Comparison of ENCODE assay signal across 29 cellular contexts in the genomic region with DNA sequence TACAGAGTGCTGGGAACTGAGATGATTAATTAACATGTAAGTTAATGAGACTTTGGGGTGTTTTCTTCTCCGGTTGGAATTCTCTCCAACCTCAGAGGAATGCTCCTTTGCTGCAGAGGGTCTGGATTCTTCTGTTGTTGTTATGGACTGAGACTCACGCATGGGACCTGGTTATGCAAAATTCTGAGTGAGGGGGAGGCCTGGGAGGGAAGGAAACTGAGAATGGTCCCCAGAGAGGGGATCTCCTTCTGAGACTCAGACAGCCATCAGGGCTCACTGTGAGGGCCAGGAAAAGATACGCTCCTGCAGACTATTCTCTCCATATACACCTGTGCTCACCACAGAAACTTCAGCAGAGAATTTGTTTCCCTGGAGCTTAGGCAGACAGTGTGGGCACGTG. TPM values are rescaled to one million over a fixed set of nuclear protein-coding genes. Genes with fewer than 3 reads are reported as not detected.
DNase-seq lines count a peak whose midpoint lies in the region; ATAC-seq and TF ChIP-seq lines count a peak whose summit lies in the region.
"Had no signal": no experiment of that assay in that cellular context is flagged by ENCODE, and none has a peak within 500 bp of the region (broad histone marks: within the 10 kb centered on the region; RNA-seq: fewer than 3 reads in every experiment).

No MANE protein-coding gene starts in this region.

- peak overlapping the region in 2 of 11 experiments; percentile 0 to 11; a peak in 1 of 22 replicates for H3K9ac ChIP-seq in BLaER1 treated with 17β-estradiol and CSF1 and Interleukin-3, amounts not matched to agents 10 nM and 100 nM

- no peak overlapping the region for H3K4me3 ChIP-seq in BLaER1 treated with 17β-estradiol and CSF1 and Interleukin-3, amounts not matched to agents 10 nM and 100 nM
- no peak overlapping the region for H3K4me3 ChIP-seq in GM23338
- H3K4me3 ChIP-seq: PC-9, SJCRH30 had no signal

- H3K27ac Mint-ChIP-seq in GM23338 (peak overlapping the region; percentile 30; the same call in 1 of the 2 replicates), mesothelial cell of epicardium (peak overlapping the region; percentile 68)

- H3K36me3 ChIP-seq in BLaER1 treated with 17β-estradiol and CSF1 and Interleukin-3, amounts not matched to agents 10 nM and 100 nM: peaks cover 0 to 13% (median 5%) of the 10 kb centered on the region in 11 experiments; a peak in 7 of 22 replicates
- H3K36me3 ChIP-seq in GM23338 (ENCODE audit: insufficient read depth): no peaks in the 10 kb centered on the region
- H3K36me3 ChIP-seq: SJCRH30 had no signal

- H3K27me3 Mint-ChIP-seq in GM23338 (ENCODE audit: insufficient read depth, low read depth, poor library complexity): peaks cover 2% of the 10 kb centered on the region
- no peaks in the 10 kb centered on the region for H3K27me3 Mint-ChIP-seq in mesothelial cell of epicardium (ENCODE audit: low read depth)
- H3K27me3 Mint-ChIP-seq: CD4-positive, alpha-beta memory T cell had no signal

- H3K9me3 ChIP-seq in BLaER1 treated with 17β-estradiol and CSF1 and Interleukin-3, amounts not matched to agents 10 nM and 100 nM (replicated peaks in 1 of 11): no peaks in the 10 kb centered on the region
- H3K9me3 ChIP-seq: SJCRH30 had no signal

- H3K4me1 Mint-ChIP-seq in GM23338 (peaks cover 21% of the 10 kb centered on the region), mesothelial cell of epicardium (peaks cover 10% of the 10 kb centered on the region)

- no peaks in the 10 kb centered on the region for H3K9me3 Mint-ChIP-seq in GM23338
- no peaks in the 10 kb centered on the region for H3K9me3 Mint-ChIP-seq in mesothelial cell of epicardium
- H3K9me3 Mint-ChIP-seq: CD4-positive, alpha-beta memory T cell had no signal

- no peak overlapping the region for H3K27ac ChIP-seq in BLaER1 treated with 17β-estradiol and CSF1 and Interleukin-3, amounts not matched to agents 10 nM and 100 nM
- H3K27ac ChIP-seq in GM23338 (ENCODE audit: low read depth): peak overlapping the region; percentile 20; the same call in 1 of the 2 replicates
- H3K27ac ChIP-seq: PC-9, SJCRH30 had no signal

- H3K27me3 ChIP-seq in BLaER1 treated with 17β-estradiol and CSF1 and Interleukin-3, amounts not matched to agents 10 nM and 100 nM: no peaks in the 10 kb centered on the region
- no peaks in the 10 kb centered on the region for H3K27me3 ChIP-seq in GM23338 (ENCODE audit: insufficient read depth)
- H3K27me3 ChIP-seq: SJCRH30 had no signal

- H4K20me1 ChIP-seq in BLaER1 treated with 17β-estradiol and CSF1 and Interleukin-3, amounts not matched to agents 10 nM and 100 nM: no peaks in the 10 kb centered on the region
- no peaks in the 10 kb centered on the region for H4K20me1 ChIP-seq in GM23338 (replicated peaks; ENCODE audit: insufficient read depth)

- no peaks in the 10 kb centered on the region for H3K9me2 ChIP-seq in GM23338 (ENCODE audit: insufficient read depth)

- TF ChIP-seq CTCF in GM23338 (conservative IDR thresholded peaks at IDR 0.05; ENCODE audit: low read depth in 2 of 2) (no peak), mesothelial cell of epicardium (IDR thresholded peaks at IDR 0.05; ENCODE audit: unreplicated experiment) (no peak)

- peak overlapping the region in 8 of 11 experiments; percentile 36 to 74 (median 58); a peak in 16 of 22 replicates for H3K4me2 ChIP-seq in BLaER1 treated with 17β-estradiol and CSF1 and Interleukin-3, amounts not matched to agents 10 nM and 100 nM
- 0 out of 2 replicates have a peak overlapping the region, but pooled peaks have one; percentile 37 for H3K4me2 ChIP-seq in GM23338
- H3K4me2 ChIP-seq: PC-9 had no signal

- H2AFZ ChIP-seq in GM23338: no peak overlapping the region
- H2AFZ ChIP-seq: PC-9 had no signal

- peaks cover 0 to 23% (median 15%) of the 10 kb centered on the region in 10 experiments; a peak in 14 of 20 replicates for H3K4me1 ChIP-seq in BLaER1 treated with 17β-estradiol and CSF1 and Interleukin-3, amounts not matched to agents 10 nM and 100 nM
- H3K4me1 ChIP-seq in GM23338 (ENCODE audit: insufficient read depth): peaks cover 11% of the 10 kb centered on the region

- no peaks in the 10 kb centered on the region for H3K36me3 Mint-ChIP-seq in GM23338 (ENCODE audit: low read depth)
- H3K36me3 Mint-ChIP-seq in mesothelial cell of epicardium: peaks cover 1% of the 10 kb centered on the region

- ATAC-seq in GM23338: peak; percentile 62
- ATAC-seq: HepG2, Right ventricle myocardium inferior had no signal

- no peaks in the 10 kb centered on the region for H3F3A ChIP-seq in GM23338 (replicated peaks; ENCODE audit: low read depth)

- H3K79me2 ChIP-seq in GM23338 (replicated peaks; ENCODE audit: insufficient read depth): no peaks in the 10 kb centered on the region

- DNase-seq in GM23338 (ENCODE audit: low spot score) (peak; percentile 52), astrocyte of the hippocampus (ENCODE audit: low read depth, low spot score) (peak; percentile 41), mesothelial cell of epicardium (ENCODE audit: low spot score in 2 of 2, unreplicated experiment in 2 of 2) (no peak), ecto neural progenitor cell (ENCODE audit: low spot score) (no peak), NCI-H2081 (lab: John Stamatoyannopoulos, UW) (no peak)
- DNase-seq in stimulated activated CD4-positive, alpha-beta T cell treated with anti-CD3 and anti-CD28 coated beads, Interleukin-4, amount 100 ng/mL, for 4 hours: no peak
- no peak for DNase-seq in activated CD4-positive, alpha-beta T cell treated with anti-CD3 and anti-CD28 coated beads for 4 hours
- DNase-seq: C1 segment of cervical spinal cord; CD4-positive, alpha-beta memory T cell; COR-L47; DMS53; Karpas-422; NCI-H1092; NCI-H1417 treated with DMSO at 0.1 percent for 48 hours; NCI-H1694 treated with DMSO at 0.1 percent for 48 hours; NCI-H2081 treated with DMSO at 0.1 percent for 48 hours; NCI-H446; NCI-H524 treated with DMSO at 0.1 percent for 48 hours; NCI-H774; PC-9; SJCRH30 had no signal

- H3K4me3 Mint-ChIP-seq in GM23338 (no peak overlapping the region; the same call in 2 of the 3 replicates), mesothelial cell of epicardium (no peak overlapping the region)
- H3K4me3 Mint-ChIP-seq: CD4-positive, alpha-beta memory T cell had no signal

TF ChIP-seq in GM23338, 12 proteins besides CTCF, POLR2A, EP300 and RAD21:
- TF ChIP-seq POLR2AphosphoS5 (IDR thresholded peaks at IDR 0.05; ENCODE audit: low read depth): no peak
- TF ChIP-seq, protein P1, sequence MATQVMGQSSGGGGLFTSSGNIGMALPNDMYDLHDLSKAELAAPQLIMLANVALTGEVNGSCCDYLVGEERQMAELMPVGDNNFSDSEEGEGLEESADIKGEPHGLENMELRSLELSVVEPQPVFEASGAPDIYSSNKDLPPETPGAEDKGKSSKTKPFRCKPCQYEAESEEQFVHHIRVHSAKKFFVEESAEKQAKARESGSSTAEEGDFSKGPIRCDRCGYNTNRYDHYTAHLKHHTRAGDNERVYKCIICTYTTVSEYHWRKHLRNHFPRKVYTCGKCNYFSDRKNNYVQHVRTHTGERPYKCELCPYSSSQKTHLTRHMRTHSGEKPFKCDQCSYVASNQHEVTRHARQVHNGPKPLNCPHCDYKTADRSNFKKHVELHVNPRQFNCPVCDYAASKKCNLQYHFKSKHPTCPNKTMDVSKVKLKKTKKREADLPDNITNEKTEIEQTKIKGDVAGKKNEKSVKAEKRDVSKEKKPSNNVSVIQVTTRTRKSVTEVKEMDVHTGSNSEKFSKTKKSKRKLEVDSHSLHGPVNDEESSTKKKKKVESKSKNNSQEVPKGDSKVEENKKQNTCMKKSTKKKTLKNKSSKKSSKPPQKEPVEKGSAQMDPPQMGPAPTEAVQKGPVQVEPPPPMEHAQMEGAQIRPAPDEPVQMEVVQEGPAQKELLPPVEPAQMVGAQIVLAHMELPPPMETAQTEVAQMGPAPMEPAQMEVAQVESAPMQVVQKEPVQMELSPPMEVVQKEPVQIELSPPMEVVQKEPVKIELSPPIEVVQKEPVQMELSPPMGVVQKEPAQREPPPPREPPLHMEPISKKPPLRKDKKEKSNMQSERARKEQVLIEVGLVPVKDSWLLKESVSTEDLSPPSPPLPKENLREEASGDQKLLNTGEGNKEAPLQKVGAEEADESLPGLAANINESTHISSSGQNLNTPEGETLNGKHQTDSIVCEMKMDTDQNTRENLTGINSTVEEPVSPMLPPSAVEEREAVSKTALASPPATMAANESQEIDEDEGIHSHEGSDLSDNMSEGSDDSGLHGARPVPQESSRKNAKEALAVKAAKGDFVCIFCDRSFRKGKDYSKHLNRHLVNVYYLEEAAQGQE (IDR thresholded peaks at IDR 0.05; ENCODE audit: unreplicated experiment): no peak
- TF ChIP-seq, protein P2, sequence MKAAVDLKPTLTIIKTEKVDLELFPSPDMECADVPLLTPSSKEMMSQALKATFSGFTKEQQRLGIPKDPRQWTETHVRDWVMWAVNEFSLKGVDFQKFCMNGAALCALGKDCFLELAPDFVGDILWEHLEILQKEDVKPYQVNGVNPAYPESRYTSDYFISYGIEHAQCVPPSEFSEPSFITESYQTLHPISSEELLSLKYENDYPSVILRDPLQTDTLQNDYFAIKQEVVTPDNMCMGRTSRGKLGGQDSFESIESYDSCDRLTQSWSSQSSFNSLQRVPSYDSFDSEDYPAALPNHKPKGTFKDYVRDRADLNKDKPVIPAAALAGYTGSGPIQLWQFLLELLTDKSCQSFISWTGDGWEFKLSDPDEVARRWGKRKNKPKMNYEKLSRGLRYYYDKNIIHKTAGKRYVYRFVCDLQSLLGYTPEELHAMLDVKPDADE (IDR thresholded peaks at IDR 0.05): no peak
- no peak for TF ChIP-seq ZNF331 (CRISPR knock-in tag; IDR thresholded peaks at IDR 0.05; ENCODE audit: low read depth)
- TF ChIP-seq JUNB (IDR thresholded peaks at IDR 0.05; ENCODE audit: unreplicated experiment): no peak
TF ChIP-seq in GM23338: peak in this region for 0.

RNA-seq across cellular contexts. Expression of a gene that starts 56.3 kb away (rescaled TPM):
- 0.66 and 0.82 TPM in 2 replicates for total RNA-seq in GM23338 (2014; rRNA removed; shearing (Covaris generic))
- polyA plus RNA-seq in GM23338 (2016; fragmentation: Nextera tagmentation; extraction: Ambion mirVana): 0.14 and 0.26 TPM in 2 replicates
- total RNA-seq in mesothelial cell of epicardium: 0.11 to 0.24 TPM (median 0.11 TPM) in 3 replicates
- total RNA-seq: Daoy, H4, HT-29, PC-9, Right ventricle myocardium inferior, RPMI7951, SJCRH30 had no signal
- polyA plus RNA-seq: AG04450, HepG2 had no signal

Comparison
In these comparisons a context has a peak if more than half of its experiments do, and no peak if none do; other contexts are left out.
1. DNase-seq: peak in GM23338 (single experiment) and astrocyte of the hippocampus (single experiment); none in mesothelial cell of epicardium (0 of 2), ecto neural progenitor cell (single experiment), stimulated activated CD4-positive, alpha-beta T cell treated with anti-CD3 and anti-CD28 coated beads, Interleukin-4, amount 100 ng/mL, for 4 hours (0 of 2), NCI-H2081 (0 of 2) and activated CD4-positive, alpha-beta T cell treated with anti-CD3 and anti-CD28 coated beads for 4 hours (0 of 2).